ENCODE assay signal across 34 cellular contexts in genomic region chr1:100759188-100759587, GRCh38. TPM values are rescaled to one million over a fixed set of nuclear protein-coding genes. Genes with fewer than 3 reads are reported as not detected.
"Had no signal": no experiment of that assay in that cellular context is flagged by ENCODE, and none has a peak within 500 bp of the region (broad histone marks: within the 10 kb centered on the region; RNA-seq: fewer than 3 reads in every experiment).

No MANE protein-coding gene starts in this region.

- ATAC-seq: activated CD4-positive, alpha-beta T cell treated with anti-CD3 and anti-CD28 coated beads for 36 hours; activated CD4-positive, CD25-positive, alpha-beta regulatory T cell treated with anti-CD3 and anti-CD28 coated beads, Interleukin-2, amount 50 U/mL, for 24 hours; activated CD8-positive, alpha-beta T cell treated with anti-CD3 and anti-CD28 coated beads, Interleukin-2, amount 10 ng/mL, durations not matched to agents 7 days and 5 days; Right ventricle myocardium inferior; WTC11 had no signal

- H3K4me3 Mint-ChIP-seq: activated CD4-positive, alpha-beta T cell treated with anti-CD3 and anti-CD28 coated beads for 36 hours; activated CD4-positive, alpha-beta T cell treated with anti-CD3 and anti-CD28 coated beads, Interleukin-2, amount 10 ng/mL, durations not matched to agents 7 days and 5 days; activated CD8-positive, alpha-beta T cell treated with anti-CD3 and anti-CD28 coated beads, Interleukin-2, amount 10 ng/mL, durations not matched to agents 7 days and 5 days; activated naive CD4-positive, alpha-beta T cell treated with anti-CD3 and anti-CD28 coated beads, Interleukin-2, amount 50 U/mL, for 24 hours; activated naive CD8-positive, alpha-beta T cell treated with anti-CD3 and anti-CD28 coated beads, Interleukin-2, amount 10 ng/mL, durations not matched to agents 7 days and 5 days; activated T-cell treated with anti-CD3 and anti-CD28 coated beads, Interleukin-2, amount 50 U/mL, for 24 hours; WTC11 had no signal

- H3K27ac Mint-ChIP-seq: activated CD4-positive, alpha-beta T cell treated with anti-CD3 and anti-CD28 coated beads for 36 hours; activated CD4-positive, alpha-beta T cell treated with anti-CD3 and anti-CD28 coated beads, Interleukin-2, amount 10 ng/mL, durations not matched to agents 7 days and 5 days; activated CD8-positive, alpha-beta T cell treated with anti-CD3 and anti-CD28 coated beads, Interleukin-2, amount 10 ng/mL, durations not matched to agents 7 days and 5 days; activated naive CD4-positive, alpha-beta T cell treated with anti-CD3 and anti-CD28 coated beads, Interleukin-2, amount 50 U/mL, for 24 hours; activated naive CD8-positive, alpha-beta T cell treated with anti-CD3 and anti-CD28 coated beads, Interleukin-2, amount 10 ng/mL, durations not matched to agents 7 days and 5 days; activated T-cell treated with anti-CD3 and anti-CD28 coated beads, Interleukin-2, amount 50 U/mL, for 24 hours; activated T-helper 2 cell treated with anti-CD3 and anti-CD28 coated beads, Interferon-gamma antibody, Interleukin-2, Interleukin-4, amounts not matched to agents 10 μg/mL and 5 μg/mL and 100 μg/mL, durations not matched to agents 14 hours and 24 hours and 36 hours; WTC11 had no signal

- DNase-seq: activated CD4-positive, alpha-beta T cell treated with anti-CD3 and anti-CD28 coated beads for 36 hours; activated CD4-positive, alpha-beta T cell treated with anti-CD3 and anti-CD28 coated beads, Interleukin-2, amount 10 ng/mL, durations not matched to agents 7 days and 5 days; activated CD4-positive, alpha-beta T cell treated with anti-CD3 and anti-CD28 coated beads, Interleukin-2, amount 50 U/mL, for 48 hours; activated CD8-positive, alpha-beta T cell treated with anti-CD3 and anti-CD28 coated beads, Interleukin-2, amount 10 ng/mL, durations not matched to agents 7 days and 5 days; activated gamma-delta T cell; activated naive CD4-positive, alpha-beta T cell treated with Interleukin-2 at 50 U/mL for 16 hours; activated naive CD8-positive, alpha-beta T cell treated with anti-CD3 and anti-CD28 coated beads, Interleukin-2, amount 10 ng/mL, durations not matched to agents 7 days and 5 days; activated T-cell treated with anti-CD3 and anti-CD28 coated beads, Interleukin-2, amount 50 U/mL, for 24 hours; amygdala; Kasumi-1; KG1; MG63; NCI-H1048; NCI-H1105 treated with DMSO at 0.1 percent for 48 hours; NCI-H1436; NCI-H1694; NCI-H1930; NCI-H2081 treated with DMSO at 0.1 percent for 48 hours; NCI-H226; NCI-H446 treated with DMSO at 0.1 percent for 48 hours; NCI-H524; NCI-H69; NCI-H82; NK-92 treated with Interleukin-12 subunit alpha and Interleukin-12 subunit beta, amount 100 ng/mL, for 24 hours; PC-9; SW 1271; T-helper 1 cell; T-helper 2 cell; T-helper 9 cell had no signal

- H3K4me1 Mint-ChIP-seq: activated CD4-positive, alpha-beta T cell treated with anti-CD3 and anti-CD28 coated beads for 36 hours; activated CD4-positive, alpha-beta T cell treated with anti-CD3 and anti-CD28 coated beads, Interleukin-2, amount 10 ng/mL, durations not matched to agents 7 days and 5 days; activated naive CD4-positive, alpha-beta T cell treated with anti-CD3 and anti-CD28 coated beads, Interleukin-2, amount 50 U/mL, for 24 hours; activated naive CD8-positive, alpha-beta T cell treated with anti-CD3 and anti-CD28 coated beads, Interleukin-2, amount 10 ng/mL, durations not matched to agents 7 days and 5 days; WTC11 had no signal

- H3K36me3 Mint-ChIP-seq: activated naive CD4-positive, alpha-beta T cell treated with anti-CD3 and anti-CD28 coated beads, Interleukin-2, amount 50 U/mL, for 24 hours; activated naive CD8-positive, alpha-beta T cell treated with anti-CD3 and anti-CD28 coated beads, Interleukin-2, amount 10 ng/mL, durations not matched to agents 7 days and 5 days; WTC11 had no signal

- H3K9me3 Mint-ChIP-seq: activated CD4-positive, alpha-beta T cell treated with anti-CD3 and anti-CD28 coated beads, Interleukin-2, amount 10 ng/mL, durations not matched to agents 7 days and 5 days; activated naive CD4-positive, alpha-beta T cell treated with anti-CD3 and anti-CD28 coated beads, Interleukin-2, amount 50 U/mL, for 24 hours; activated naive CD8-positive, alpha-beta T cell treated with anti-CD3 and anti-CD28 coated beads, Interleukin-2, amount 10 ng/mL, durations not matched to agents 7 days and 5 days; activated T-cell treated with anti-CD3 and anti-CD28 coated beads, Interleukin-2, amount 50 U/mL, for 24 hours; activated T-helper 2 cell treated with anti-CD3 and anti-CD28 coated beads, Interferon-gamma antibody, Interleukin-2, Interleukin-4, amounts not matched to agents 10 μg/mL and 5 μg/mL and 100 μg/mL, durations not matched to agents 14 hours and 24 hours and 36 hours; WTC11 had no signal

RNA-seq across cellular contexts. Expression of gene VCAM1, which starts 39.6 kb away (rescaled TPM):
- total RNA-seq: activated CD4-positive, alpha-beta T cell treated with anti-CD3 and anti-CD28 coated beads for 36 hours; activated CD4-positive, alpha-beta T cell treated with anti-CD3 and anti-CD28 coated beads, Interleukin-2, amount 10 ng/mL, durations not matched to agents 7 days and 5 days; activated T-helper 2 cell treated with anti-CD3 and anti-CD28 coated beads, Interferon-gamma antibody, Interleukin-2, Interleukin-4, amounts not matched to agents 10 μg/mL and 5 μg/mL and 100 μg/mL, durations not matched to agents 14 hours and 24 hours and 36 hours; PC-9; WTC11 had no signal
